Comparison of ENCODE assay signal across 28 cellular contexts in genomic region chr5:144429905-144430304, GRCh38.
"Had no signal": no experiment of that assay in that cellular context is flagged by ENCODE, and none has a peak within 500 bp of the region (broad histone marks: within the 10 kb centered on the region; RNA-seq: fewer than 3 reads in every experiment).

No MANE protein-coding gene starts in this region.

- H3K27me3 Mint-ChIP-seq: dendritic cell treated with granulocyte-macrophage colony-stimulating factor and Interleukin-4, amounts not matched to agents 40 ng/mL and 50 ng/mL, for 4 days; effector memory CD8-positive, alpha-beta T cell had no signal

- ATAC-seq: effector memory CD8-positive, alpha-beta T cell; esophagus mucosa; foreskin keratinocyte; gastrocnemius medialis; gastroesophageal sphincter; heart left ventricle; heart right ventricle had no signal

- H3K9me3 ChIP-seq: colonic mucosa, esophagus muscularis mucosa, esophagus squamous epithelium, gastrocnemius medialis, gastroesophageal sphincter, heart left ventricle had no signal

- H3K27me3 ChIP-seq: colonic mucosa, dorsolateral prefrontal cortex, esophagus muscularis mucosa, esophagus squamous epithelium, foreskin keratinocyte, gastrocnemius medialis, gastroesophageal sphincter, heart left ventricle, heart right ventricle had no signal

- FAIRE-seq: colon, endometrium, endothelial cell of umbilical vein, frontal cortex had no signal

- H3K4me3 ChIP-seq: colonic mucosa, coronary artery, dorsolateral prefrontal cortex, esophagus muscularis mucosa, esophagus squamous epithelium, gastrocnemius medialis, gastroesophageal sphincter, heart left ventricle, heart right ventricle had no signal

- H3K4me3 Mint-ChIP-seq: dendritic cell treated with granulocyte-macrophage colony-stimulating factor and Interleukin-4, amounts not matched to agents 40 ng/mL and 50 ng/mL, for 4 days; effector memory CD8-positive, alpha-beta T cell; endodermal cell had no signal

- H3K9me3 Mint-ChIP-seq: endodermal cell had no signal

- H3K27ac Mint-ChIP-seq: dendritic cell treated with granulocyte-macrophage colony-stimulating factor and Interleukin-4, amounts not matched to agents 40 ng/mL and 50 ng/mL, for 4 days; effector memory CD8-positive, alpha-beta T cell; endodermal cell had no signal

- H3K4me1 ChIP-seq: colonic mucosa, esophagus muscularis mucosa, esophagus squamous epithelium, foreskin keratinocyte, gastrocnemius medialis, gastroesophageal sphincter, heart left ventricle, heart right ventricle had no signal

- H3K27ac ChIP-seq: colonic mucosa, coronary artery, dorsolateral prefrontal cortex, epithelial cell of prostate, esophagus muscularis mucosa, esophagus squamous epithelium, foreskin keratinocyte, gastrocnemius medialis, gastroesophageal sphincter, heart left ventricle, heart right ventricle had no signal

- DNase-seq: colonic mucosa; cortex of kidney; dermis blood vessel endothelial cell; dorsolateral prefrontal cortex; effector CD4-positive, alpha-beta T cell; effector CD8-positive, alpha-beta T cell; effector memory CD4-positive, alpha-beta T cell; effector memory CD8-positive, alpha-beta T cell; endodermal cell; erythroblast; esophagus squamous epithelium; foreskin fibroblast; foreskin keratinocyte; gastrocnemius medialis; glutamatergic neuron; head of caudate nucleus; heart left ventricle; heart right ventricle had no signal

- H3K36me3 ChIP-seq: colonic mucosa, esophagus muscularis mucosa, esophagus squamous epithelium, gastrocnemius medialis, gastroesophageal sphincter, heart left ventricle, heart right ventricle had no signal
